Comparison of ENCODE assay signal across 1 cellular context in the genomic region with DNA sequence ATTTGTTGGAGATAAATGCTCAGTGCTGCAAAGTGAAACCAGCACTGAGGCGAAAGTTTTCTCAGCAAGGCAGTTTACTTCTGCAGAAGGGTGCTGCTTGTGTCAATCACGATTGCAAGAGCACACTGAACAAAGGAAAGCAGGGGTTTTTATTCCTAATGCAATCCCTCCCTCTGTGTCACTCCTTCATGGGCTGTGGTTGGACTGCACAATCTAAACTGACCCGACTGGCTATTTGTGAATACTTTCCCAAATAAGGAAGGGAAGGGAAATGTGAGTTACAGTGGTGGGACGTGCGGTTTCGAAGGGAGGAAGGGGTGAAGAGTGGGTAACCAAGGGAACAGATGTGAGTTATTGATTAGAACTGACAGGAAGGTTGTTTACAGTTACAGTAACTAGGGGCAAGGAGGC. TPM values are rescaled to one million over a fixed set of nuclear protein-coding genes. Genes with fewer than 3 reads are reported as not detected.
"Had no signal": no experiment of that assay in that cellular context is flagged by ENCODE, and none has a peak within 500 bp of the region (broad histone marks: within the 10 kb centered on the region; RNA-seq: fewer than 3 reads in every experiment).

No MANE protein-coding gene starts in this region.

RNA-seq across cellular contexts. Expression of gene PHETA2, which starts 41.4 kb away (rescaled TPM):
- total RNA-seq: MCF 10A had no signal
